1 cellular context compared by ENCODE assay signal in genomic region chr7:51700593-51701215, GRCh38.
TF ChIP-seq lines count a peak whose summit lies in the region.

No MANE protein-coding gene starts in this region.

TF ChIP-seq in HEK293, 187 proteins besides CTCF, POLR2A, EP300 and RAD21 (continued from another document):
- no peak for TF ChIP-seq PRDM2 (tag by site-specific recombination; IDR thresholded peaks at IDR 0.05; ENCODE audit: borderline replicate concordance)
